In genomic region chr1:39105841-39106765, GRCh38 we compare ENCODE assay signal across 8 cellular contexts.
DNase-seq lines count a peak whose midpoint lies in the region; ATAC-seq and TF ChIP-seq lines count a peak whose summit lies in the region.

No MANE protein-coding gene starts in this region.

- DNase-seq in Caki2 (ENCODE audit: low read depth) (peak; percentile 57), NCI-H2107 treated with DMSO at 0.1 percent for 48 hours (lab: John Stamatoyannopoulos, UW; ENCODE audit: unreplicated experiment) (peak; percentile 99), activated T-cell treated with anti-CD3 and anti-CD28 coated beads for 24 hours (ENCODE audit: low read depth) (peak; percentile 11), fibroblast of the aortic adventitia (ENCODE audit: low read depth) (peak; percentile 55), neural crest cell (ENCODE audit: low read depth, low spot score) (peak; percentile 30), COLO829 (ENCODE audit: low spot score) (no peak), HFFc6 (no peak)

- peak overlapping the region; percentile 91 for H3K27ac Mint-ChIP-seq in neural crest cell (ENCODE audit: unreplicated experiment)
- no peak overlapping the region for H3K27ac Mint-ChIP-seq in HFFc6

- H3K4me3 ChIP-seq in fibroblast of the aortic adventitia (ENCODE audit: low read depth, low read length): peak overlapping the region; percentile 78

- H3K36me3 Mint-ChIP-seq in neural crest cell (ENCODE audit: low read depth) (no peaks in the 10 kb centered on the region), HFFc6 (ENCODE audit: low read depth) (no peaks in the 10 kb centered on the region; the same call in 1 of the 2 replicates)

- H3K4me3 Mint-ChIP-seq in neural crest cell: no peak overlapping the region
- H3K4me3 Mint-ChIP-seq in HFFc6: no peak overlapping the region

- peaks cover 35% of the 10 kb centered on the region for H3K4me1 Mint-ChIP-seq in neural crest cell
- peaks cover 30% of the 10 kb centered on the region for H3K4me1 Mint-ChIP-seq in HFFc6 (ENCODE audit: low read depth)

- ATAC-seq in GM21526 (IDR thresholded peaks at IDR 0.05; ENCODE audit: low FRiP score, unreplicated experiment): peak; percentile 13

- in situ Hi-C loops in Caki2 (cut with HindIII; ENCODE audit: low pct_unique_long_range_greater_than_20kb, low sequenced_read_pairs): no loop called here

- TF ChIP-seq CTCF in fibroblast of the aortic adventitia (IDR thresholded peaks at IDR 0.05; ENCODE audit: insufficient read depth, low read length): no peak
- no peak for TF ChIP-seq CTCF in neural crest cell (conservative IDR thresholded peaks at IDR 0.05)
- no peak for TF ChIP-seq CTCF in HFFc6 (IDR thresholded peaks at IDR 0.05)

- no peaks in the 10 kb centered on the region for H3K9me3 Mint-ChIP-seq in neural crest cell
- H3K9me3 Mint-ChIP-seq in HFFc6: no peaks in the 10 kb centered on the region

- peaks cover 3% of the 10 kb centered on the region for H3K27me3 Mint-ChIP-seq in neural crest cell (ENCODE audit: low read depth)
- peaks cover 2% of the 10 kb centered on the region; the same call in 1 of the 2 replicates for H3K27me3 Mint-ChIP-seq in HFFc6 (ENCODE audit: insufficient read depth)

Comparison
In these comparisons a context has a peak if more than half of its experiments do, and no peak if none do; other contexts are left out.
1. DNase-seq: peak in Caki2 (single experiment), NCI-H2107 treated with DMSO at 0.1 percent for 48 hours (single experiment), activated T-cell treated with anti-CD3 and anti-CD28 coated beads for 24 hours (single experiment), fibroblast of the aortic adventitia (single experiment) and neural crest cell (single experiment); none in COLO829 (single experiment) and HFFc6 (single experiment).